ENCODE assay signal across 8 cellular contexts in genomic region chr11:83159901-83160865, GRCh38. TPM values are rescaled to one million over a fixed set of nuclear protein-coding genes. Genes with fewer than 3 reads are reported as not detected.
A peak's percentile ranks its signal among the peaks of the same experiment; 100 is the strongest.
DNase-seq lines count a peak whose midpoint lies in the region; ATAC-seq and TF ChIP-seq lines count a peak whose summit lies in the region.

No MANE protein-coding gene starts in this region.

- H3K27ac Mint-ChIP-seq in activated CD4-positive, alpha-beta T cell treated with anti-CD3 and anti-CD28 coated beads for 36 hours: peak overlapping the region; percentile 100

- H3K9me3 Mint-ChIP-seq in activated CD4-positive, alpha-beta T cell treated with anti-CD3 and anti-CD28 coated beads for 36 hours (ENCODE audit: low read depth): no peaks in the 10 kb centered on the region

- CTCF ChIA-PET in activated CD4-positive, alpha-beta T cell treated with anti-CD3 and anti-CD28 coated beads for 36 hours (lab: Charles Lee): interaction anchor here (0.5 to 1.2 kb wide), 6 partner anchors 15 to 258 kb away, joined by 3 to 4 read pairs (median 3); partner anchors contain the start of genes ANKRD42 and DDIAS

- H3K27me3 Mint-ChIP-seq in activated CD4-positive, alpha-beta T cell treated with anti-CD3 and anti-CD28 coated beads for 36 hours: no peaks in the 10 kb centered on the region

- H3K27ac ChIP-seq in gastrocnemius medialis (peak overlapping the region; percentile 98 to 100 (median 100)), WERI-Rb-1 (no peak overlapping the region)

- H3K36me3 ChIP-seq in gastrocnemius medialis: peaks cover 0 to 12% of the 10 kb centered on the region in 2 donors
- peaks cover 65% of the 10 kb centered on the region for H3K36me3 ChIP-seq in WERI-Rb-1

- TF ChIP-seq CTCF in fibroblast of the aortic adventitia (IDR thresholded peaks at IDR 0.05; ENCODE audit: insufficient read depth, low read length) (no peak), gastrocnemius medialis (IDR thresholded peaks at IDR 0.05 in 4 of 5, conservative IDR thresholded peaks at IDR 0.05 in 1 of 5) (no peak), WERI-Rb-1 (IDR thresholded peaks at IDR 0.05; ENCODE audit: low read depth, low read length) (no peak)

- in situ Hi-C loops in gastrocnemius medialis (cut with MboI; ENCODE audit: low sequenced_read_pairs in 4 of 4): loop anchor here in 2 of 4 donors (5.0 to 25.0 kb wide), 3 partner anchors 32 to 98 kb away; partner anchors contain the start of genes RAB30 (in 2 of the 2) and ANKRD42 (in 1 of the 2)

- H3K36me3 Mint-ChIP-seq in activated CD4-positive, alpha-beta T cell treated with anti-CD3 and anti-CD28 coated beads for 36 hours (ENCODE audit: low read depth): peaks cover 62% of the 10 kb centered on the region

- no peak for DNase-seq in activated CD4-positive, alpha-beta T cell treated with anti-CD3 and anti-CD28 coated beads for 36 hours
- DNase-seq in activated CD4-positive, alpha-beta T cell treated with anti-CD3 and anti-CD28 coated beads, Interleukin-2, amount 50 U/mL, for 4 hours: no peak
- DNase-seq in UCSD-AML1 (lab: John Stamatoyannopoulos, UW; ENCODE audit: unreplicated experiment) (peak; percentile 9), fibroblast of the aortic adventitia (ENCODE audit: low read depth) (peak; percentile 57), gastrocnemius medialis (no peak), NCI-H510A treated with DMSO at 0.1 percent for 48 hours (lab: John Stamatoyannopoulos, UW) (no peak), WERI-Rb-1 (no peak)

- intact Hi-C loops in activated CD4-positive, alpha-beta T cell treated with anti-CD3 and anti-CD28 coated beads for 36 hours (cut with DNase I, micrococcal nuclease): loop anchor here (1.0 to 5.0 kb wide), 4 partner anchors 13 to 200 kb away; no protein-coding TSS in a partner anchor
- intact Hi-C loops in gastrocnemius medialis (cut with DNase I; ENCODE audit: low total_unique reads): loop anchor here (10.0 kb wide), 1 partner anchor 125 kb away; the partner anchor contains the start of gene CCDC90B

- H3K4me3 Mint-ChIP-seq in activated CD4-positive, alpha-beta T cell treated with anti-CD3 and anti-CD28 coated beads for 36 hours: peak overlapping the region; percentile 100

- H3K4me1 Mint-ChIP-seq in activated CD4-positive, alpha-beta T cell treated with anti-CD3 and anti-CD28 coated beads for 36 hours: peaks cover 46% of the 10 kb centered on the region

- no peak for ATAC-seq in activated CD4-positive, alpha-beta T cell treated with anti-CD3 and anti-CD28 coated beads for 36 hours
- no peak for ATAC-seq in gastrocnemius medialis
- no peak for ATAC-seq in HG03520 (IDR thresholded peaks at IDR 0.05; ENCODE audit: unreplicated experiment)

- no peak for TF ChIP-seq POLR2A in gastrocnemius medialis (IDR thresholded peaks at IDR 0.05)

- H3K4me3 ChIP-seq in fibroblast of the aortic adventitia (ENCODE audit: low read depth, low read length): peak overlapping the region; percentile 95
- H3K4me3 ChIP-seq in gastrocnemius medialis: peak overlapping the region; percentile 92 to 100 (median 97)
- no peak overlapping the region for H3K4me3 ChIP-seq in WERI-Rb-1 (ENCODE audit: low read depth, low read length)

- peaks cover 41 to 46% of the 10 kb centered on the region in 2 donors for H3K4me1 ChIP-seq in gastrocnemius medialis

- H3K9me3 ChIP-seq in gastrocnemius medialis (no peaks in the 10 kb centered on the region), WERI-Rb-1 (ENCODE audit: severe bottlenecking) (no peaks in the 10 kb centered on the region)

- POLR2A ChIA-PET in activated CD4-positive, alpha-beta T cell treated with anti-CD3 and anti-CD28 coated beads for 36 hours (lab: Charles Lee): interaction anchor here (0.5 to 1.5 kb wide), 7 partner anchors 10 to 260 kb away, joined by 3 to 6 read pairs (median 5); partner anchors contain the start of genes PRCP and RAB30

- H3K27me3 ChIP-seq in gastrocnemius medialis: no peaks in the 10 kb centered on the region
- H3K27me3 ChIP-seq in WERI-Rb-1 (ENCODE audit: insufficient read depth, low read depth, severe bottlenecking): no peaks in the 10 kb centered on the region

RNA-seq across cellular contexts. Expression of gene PCF11, which starts 3.3 kb away (rescaled TPM):
- total RNA-seq in activated CD4-positive, alpha-beta T cell treated with anti-CD3 and anti-CD28 coated beads for 36 hours: 10 to 100 TPM; 55.3 to 70.8 TPM
- 47.7 and 49.2 TPM in 2 replicates for total RNA-seq in fibroblast of the aortic adventitia (ENCODE audit: low replicate concordance)
- 100 to 1,000 TPM in 1 of 4 donors, 10 to 100 TPM in 3; 25.3 to 103 (median 47.5) TPM for total RNA-seq in gastrocnemius medialis

RNA-seq across cellular contexts. Expression of gene ANKRD42, which starts 33.3 kb away (rescaled TPM):
- total RNA-seq in activated CD4-positive, alpha-beta T cell treated with anti-CD3 and anti-CD28 coated beads for 36 hours: 1 to 10 TPM; 3.1 to 4.9 TPM
- 8.3 and 9.5 TPM in 2 replicates for total RNA-seq in fibroblast of the aortic adventitia (ENCODE audit: low replicate concordance)
- total RNA-seq in gastrocnemius medialis: 1 to 10 TPM; 2.1 to 3.7 (median 3.4) TPM

Comparison
In these comparisons a context has a peak if more than half of its experiments do, and no peak if none do; other contexts are left out.
1. DNase-seq: peak in UCSD-AML1 (single experiment) and fibroblast of the aortic adventitia (single experiment); none in activated CD4-positive, alpha-beta T cell treated with anti-CD3 and anti-CD28 coated beads for 36 hours (single experiment), activated CD4-positive, alpha-beta T cell treated with anti-CD3 and anti-CD28 coated beads, Interleukin-2, amount 50 U/mL, for 4 hours (0 of 2), gastrocnemius medialis (0 of 2), NCI-H510A treated with DMSO at 0.1 percent for 48 hours (single experiment) and WERI-Rb-1 (single experiment).